13 cellular contexts compared by ENCODE assay signal in the genomic region with DNA sequence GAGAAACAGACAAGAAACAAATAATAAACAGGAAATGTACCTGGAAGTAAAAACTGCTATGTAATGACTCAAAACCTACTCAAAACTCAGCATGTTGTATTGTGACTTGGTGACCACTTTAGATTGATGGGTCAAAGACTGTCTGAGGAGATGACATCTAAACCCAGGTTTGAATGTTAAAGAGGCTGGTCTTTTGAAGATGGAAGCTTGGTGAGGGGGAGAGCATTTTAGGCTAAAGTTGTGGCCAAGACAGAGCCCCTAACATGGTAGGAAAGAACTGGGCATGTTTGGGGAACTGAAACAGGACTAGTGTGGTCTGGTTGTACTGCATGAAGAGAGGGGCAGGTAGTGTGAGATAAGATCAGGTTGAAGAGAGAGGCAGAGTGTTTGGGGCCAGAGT.
A peak's percentile ranks its signal among the peaks of the same experiment; 100 is the strongest.
DNase-seq lines count a peak whose midpoint lies in the region; ATAC-seq and TF ChIP-seq lines count a peak whose summit lies in the region.
"Had no signal": no experiment of that assay in that cellular context is flagged by ENCODE, and none has a peak within 500 bp of the region (broad histone marks: within the 10 kb centered on the region; RNA-seq: fewer than 3 reads in every experiment).

No MANE protein-coding gene starts in this region.

- DNase-seq in mucosa of descending colon = no peak
- no peak for DNase-seq in T-helper 9 cell
- DNase-seq in sciatic nerve (ENCODE audit: low spot score) = no peak
- no peak for DNase-seq in AML-193 (lab: John Stamatoyannopoulos, UW)
- no peak for DNase-seq in stimulated activated CD4-positive, alpha-beta T cell treated with anti-CD3 and anti-CD28 coated beads, Interleukin-12 subunit alpha, Interleukin-12 subunit beta, amount 100 ng/mL, for 4 hours
- DNase-seq: DND-41; effector memory CD8-positive, alpha-beta T cell; H9; NCI-H1092 had no signal

- H3K36me3 ChIP-seq in mucosa of descending colon (ENCODE audit: low read depth) = no peaks in the 10 kb centered on the region

- H3K9me3 ChIP-seq in mucosa of descending colon = no peaks in the 10 kb centered on the region

- intact Hi-C loops in mucosa of descending colon (cut with DNase I, micrococcal nuclease) = no loop called here
- intact Hi-C loops in sciatic nerve (cut with DNase I) = no loop called here

- H3K4me3 ChIP-seq in mucosa of descending colon = no peak overlapping the region

- no peaks in the 10 kb centered on the region for H3K4me1 ChIP-seq in mucosa of descending colon (ENCODE audit: low read depth)

- ATAC-seq in GM18907 (IDR thresholded peaks at IDR 0.05; ENCODE audit: unreplicated experiment) (peak; percentile 76), HG02610 (IDR thresholded peaks at IDR 0.05; ENCODE audit: unreplicated experiment) (peak; percentile 74), HG03558 (IDR thresholded peaks at IDR 0.05; ENCODE audit: extremely low read depth, unreplicated experiment) (peak; percentile 55), mucosa of descending colon (peak; percentile 46), sciatic nerve (no peak)
- ATAC-seq: effector memory CD8-positive, alpha-beta T cell; Panc1 had no signal

- TF ChIP-seq CTCF in mucosa of descending colon (IDR thresholded peaks at IDR 0.05) = no peak
